Comparison of ENCODE assay signal across 1 cellular context in the genomic region with DNA sequence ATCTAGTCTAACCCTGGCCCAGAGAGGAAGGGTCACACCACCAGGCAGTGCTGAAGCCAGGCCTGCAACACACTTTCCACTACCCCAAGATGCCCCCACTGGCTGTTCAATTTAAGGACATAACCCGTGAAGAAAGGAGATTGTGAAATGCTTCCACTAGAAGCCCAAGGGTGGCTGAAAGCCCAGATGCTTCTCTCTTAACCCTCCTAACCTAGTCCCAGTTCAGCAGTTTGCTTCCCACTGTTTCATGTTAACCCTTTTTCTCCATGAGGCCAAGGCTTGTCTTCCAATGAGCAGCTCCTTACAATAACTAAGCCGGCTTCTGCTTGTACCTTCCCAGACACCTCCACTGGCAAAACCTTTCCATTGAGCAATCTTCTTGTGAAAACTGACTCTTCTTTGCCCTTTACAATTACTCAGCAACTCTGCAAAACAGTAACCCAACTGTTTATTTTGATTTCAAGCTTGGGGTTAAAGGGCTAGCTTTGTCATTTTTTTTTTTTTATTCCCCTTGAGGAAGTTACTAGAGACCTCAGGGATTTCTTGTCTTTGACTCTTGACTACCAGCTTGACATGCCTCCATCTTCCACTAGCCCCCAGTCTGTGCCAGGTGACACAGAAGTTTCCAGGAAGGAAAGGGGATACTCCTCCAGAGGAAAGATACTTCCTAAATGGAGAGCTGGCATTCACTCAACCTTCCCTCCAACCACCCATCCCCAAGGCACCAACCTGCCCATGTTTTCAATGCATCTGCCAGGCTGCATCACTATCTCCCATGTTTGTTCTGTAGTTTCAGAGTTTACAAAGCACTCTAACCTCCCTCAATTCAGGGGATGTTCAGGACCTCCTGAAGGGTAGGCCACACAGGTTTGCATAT.
TF ChIP-seq lines count a peak whose summit lies in the region.

No MANE protein-coding gene starts in this region.

TF ChIP-seq in HepG2, 621 proteins besides CTCF, POLR2A, EP300 and RAD21 (continued from another document and continues in another):
- TF ChIP-seq, protein P1, sequence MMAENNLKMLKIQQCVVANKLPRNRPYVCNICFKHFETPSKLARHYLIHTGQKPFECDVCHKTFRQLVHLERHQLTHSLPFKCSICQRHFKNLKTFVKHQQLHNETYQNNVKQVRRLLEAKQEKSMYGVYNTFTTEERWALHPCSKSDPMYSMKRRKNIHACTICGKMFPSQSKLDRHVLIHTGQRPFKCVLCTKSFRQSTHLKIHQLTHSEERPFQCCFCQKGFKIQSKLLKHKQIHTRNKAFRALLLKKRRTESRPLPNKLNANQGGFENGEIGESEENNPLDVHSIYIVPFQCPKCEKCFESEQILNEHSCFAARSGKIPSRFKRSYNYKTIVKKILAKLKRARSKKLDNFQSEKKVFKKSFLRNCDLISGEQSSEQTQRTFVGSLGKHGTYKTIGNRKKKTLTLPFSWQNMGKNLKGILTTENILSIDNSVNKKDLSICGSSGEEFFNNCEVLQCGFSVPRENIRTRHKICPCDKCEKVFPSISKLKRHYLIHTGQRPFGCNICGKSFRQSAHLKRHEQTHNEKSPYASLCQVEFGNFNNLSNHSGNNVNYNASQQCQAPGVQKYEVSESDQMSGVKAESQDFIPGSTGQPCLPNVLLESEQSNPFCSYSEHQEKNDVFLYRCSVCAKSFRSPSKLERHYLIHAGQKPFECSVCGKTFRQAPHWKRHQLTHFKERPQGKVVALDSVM (CRISPR knock-in tag; IDR thresholded peaks at IDR 0.05): no peak
- TF ChIP-seq, protein P2, sequence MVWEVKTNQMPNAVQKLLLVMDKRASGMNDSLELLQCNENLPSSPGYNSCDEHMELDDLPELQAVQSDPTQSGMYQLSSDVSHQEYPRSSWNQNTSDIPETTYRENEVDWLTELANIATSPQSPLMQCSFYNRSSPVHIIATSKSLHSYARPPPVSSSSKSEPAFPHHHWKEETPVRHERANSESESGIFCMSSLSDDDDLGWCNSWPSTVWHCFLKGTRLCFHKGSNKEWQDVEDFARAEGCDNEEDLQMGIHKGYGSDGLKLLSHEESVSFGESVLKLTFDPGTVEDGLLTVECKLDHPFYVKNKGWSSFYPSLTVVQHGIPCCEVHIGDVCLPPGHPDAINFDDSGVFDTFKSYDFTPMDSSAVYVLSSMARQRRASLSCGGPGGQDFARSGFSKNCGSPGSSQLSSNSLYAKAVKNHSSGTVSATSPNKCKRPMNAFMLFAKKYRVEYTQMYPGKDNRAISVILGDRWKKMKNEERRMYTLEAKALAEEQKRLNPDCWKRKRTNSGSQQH (CRISPR knock-in tag; IDR thresholded peaks at IDR 0.05; ENCODE audit: low read depth): no peak
- TF ChIP-seq, protein P3, sequence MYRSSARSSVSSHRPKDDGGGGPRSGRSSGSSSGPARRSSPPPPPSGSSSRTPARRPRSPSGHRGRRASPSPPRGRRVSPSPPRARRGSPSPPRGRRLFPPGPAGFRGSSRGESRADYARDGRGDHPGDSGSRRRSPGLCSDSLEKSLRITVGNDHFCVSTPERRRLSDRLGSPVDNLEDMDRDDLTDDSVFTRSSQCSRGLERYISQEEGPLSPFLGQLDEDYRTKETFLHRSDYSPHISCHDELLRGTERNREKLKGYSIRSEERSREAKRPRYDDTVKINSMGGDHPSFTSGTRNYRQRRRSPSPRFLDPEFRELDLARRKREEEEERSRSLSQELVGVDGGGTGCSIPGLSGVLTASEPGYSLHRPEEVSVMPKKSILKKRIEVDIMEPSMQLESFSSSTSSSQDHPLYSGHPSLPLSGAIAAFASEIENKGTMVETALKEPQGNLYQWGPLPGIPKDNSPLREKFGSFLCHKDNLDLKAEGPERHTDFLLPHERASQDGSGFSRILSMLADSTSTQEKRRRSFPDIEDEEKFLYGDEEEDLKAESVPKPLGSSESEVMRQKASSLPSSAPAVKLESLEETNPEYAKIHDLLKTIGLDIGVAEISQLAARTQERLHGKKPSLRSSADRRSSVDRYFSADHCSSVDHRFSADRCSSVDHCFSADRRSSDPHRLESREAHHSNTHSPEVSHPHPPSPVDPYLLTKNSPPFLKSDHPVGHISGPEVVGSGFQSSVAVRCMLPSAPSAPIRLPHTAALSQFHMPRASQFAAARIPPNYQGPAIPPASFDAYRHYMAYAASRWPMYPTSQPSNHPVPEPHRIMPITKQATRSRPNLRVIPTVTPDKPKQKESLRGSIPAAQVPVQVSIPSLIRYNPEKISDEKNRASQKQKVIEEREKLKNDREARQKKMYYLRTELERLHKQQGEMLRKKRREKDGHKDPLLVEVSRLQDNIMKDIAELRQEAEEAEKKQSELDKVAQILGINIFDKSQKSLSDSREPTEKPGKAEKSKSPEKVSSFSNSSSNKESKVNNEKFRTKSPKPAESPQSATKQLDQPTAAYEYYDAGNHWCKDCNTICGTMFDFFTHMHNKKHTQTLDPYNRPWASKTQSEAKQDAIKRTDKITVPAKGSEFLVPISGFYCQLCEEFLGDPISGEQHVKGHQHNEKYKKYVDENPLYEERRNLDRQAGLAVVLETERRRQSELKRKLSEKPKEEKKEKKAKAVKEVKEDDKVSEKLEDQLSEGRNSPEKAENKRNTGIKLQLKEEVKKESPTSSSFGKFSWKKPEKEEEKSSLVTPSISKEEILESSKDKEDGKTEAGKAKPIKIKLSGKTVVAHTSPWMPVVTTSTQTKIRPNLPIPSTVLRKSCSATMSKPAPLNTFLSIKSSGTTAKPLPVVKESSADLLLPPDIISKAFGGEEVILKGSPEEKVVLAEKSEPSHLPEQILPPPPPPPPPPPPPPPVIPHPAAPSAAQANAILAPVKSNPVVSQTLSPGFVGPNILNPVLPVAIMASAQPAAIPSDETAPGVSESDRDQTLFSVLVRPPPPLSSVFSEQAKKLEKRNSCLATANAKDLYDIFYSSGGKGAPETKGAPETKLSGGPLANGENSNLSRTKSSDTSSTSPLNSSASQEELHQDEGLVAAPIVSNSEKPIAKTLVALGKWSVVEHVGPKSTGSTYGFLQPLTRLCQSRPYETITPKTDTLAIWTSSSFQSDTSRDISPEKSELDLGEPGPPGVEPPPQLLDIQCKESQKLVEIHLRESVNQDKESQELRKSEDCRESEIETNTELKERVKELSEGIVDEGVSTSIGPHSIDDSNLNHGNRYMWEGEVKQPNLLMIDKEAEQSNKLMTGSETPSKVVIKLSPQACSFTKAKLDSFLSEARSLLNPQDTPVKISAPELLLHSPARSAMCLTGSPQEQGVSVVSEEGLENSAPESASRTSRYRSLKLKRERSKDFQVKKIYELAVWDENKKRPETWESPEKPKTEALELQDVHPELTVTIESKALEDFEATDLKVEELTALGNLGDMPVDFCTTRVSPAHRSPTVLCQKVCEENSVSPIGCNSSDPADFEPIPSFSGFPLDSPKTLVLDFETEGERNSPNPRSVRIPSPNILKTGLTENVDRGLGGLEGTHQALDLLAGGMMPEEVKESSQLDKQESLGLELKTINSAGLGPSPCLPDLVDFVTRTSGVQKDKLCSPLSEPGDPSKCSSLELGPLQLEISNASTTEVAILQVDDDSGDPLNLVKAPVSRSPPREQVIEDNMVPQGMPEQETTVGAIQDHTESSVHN (CRISPR knock-in tag; IDR thresholded peaks at IDR 0.05): no peak
- TF ChIP-seq, protein P4, sequence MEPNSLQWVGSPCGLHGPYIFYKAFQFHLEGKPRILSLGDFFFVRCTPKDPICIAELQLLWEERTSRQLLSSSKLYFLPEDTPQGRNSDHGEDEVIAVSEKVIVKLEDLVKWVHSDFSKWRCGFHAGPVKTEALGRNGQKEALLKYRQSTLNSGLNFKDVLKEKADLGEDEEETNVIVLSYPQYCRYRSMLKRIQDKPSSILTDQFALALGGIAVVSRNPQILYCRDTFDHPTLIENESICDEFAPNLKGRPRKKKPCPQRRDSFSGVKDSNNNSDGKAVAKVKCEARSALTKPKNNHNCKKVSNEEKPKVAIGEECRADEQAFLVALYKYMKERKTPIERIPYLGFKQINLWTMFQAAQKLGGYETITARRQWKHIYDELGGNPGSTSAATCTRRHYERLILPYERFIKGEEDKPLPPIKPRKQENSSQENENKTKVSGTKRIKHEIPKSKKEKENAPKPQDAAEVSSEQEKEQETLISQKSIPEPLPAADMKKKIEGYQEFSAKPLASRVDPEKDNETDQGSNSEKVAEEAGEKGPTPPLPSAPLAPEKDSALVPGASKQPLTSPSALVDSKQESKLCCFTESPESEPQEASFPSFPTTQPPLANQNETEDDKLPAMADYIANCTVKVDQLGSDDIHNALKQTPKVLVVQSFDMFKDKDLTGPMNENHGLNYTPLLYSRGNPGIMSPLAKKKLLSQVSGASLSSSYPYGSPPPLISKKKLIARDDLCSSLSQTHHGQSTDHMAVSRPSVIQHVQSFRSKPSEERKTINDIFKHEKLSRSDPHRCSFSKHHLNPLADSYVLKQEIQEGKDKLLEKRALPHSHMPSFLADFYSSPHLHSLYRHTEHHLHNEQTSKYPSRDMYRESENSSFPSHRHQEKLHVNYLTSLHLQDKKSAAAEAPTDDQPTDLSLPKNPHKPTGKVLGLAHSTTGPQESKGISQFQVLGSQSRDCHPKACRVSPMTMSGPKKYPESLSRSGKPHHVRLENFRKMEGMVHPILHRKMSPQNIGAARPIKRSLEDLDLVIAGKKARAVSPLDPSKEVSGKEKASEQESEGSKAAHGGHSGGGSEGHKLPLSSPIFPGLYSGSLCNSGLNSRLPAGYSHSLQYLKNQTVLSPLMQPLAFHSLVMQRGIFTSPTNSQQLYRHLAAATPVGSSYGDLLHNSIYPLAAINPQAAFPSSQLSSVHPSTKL (CRISPR knock-in tag; IDR thresholded peaks at IDR 0.05): peak; percentile 66; the same call in 1 of the 2 replicates
- TF ChIP-seq ADNP (CRISPR knock-in tag; IDR thresholded peaks at IDR 0.05): no peak
- no peak for TF ChIP-seq ZNF614 (CRISPR knock-in tag; IDR thresholded peaks at IDR 0.05; ENCODE audit: borderline replicate concordance)
- TF ChIP-seq SMARCC2 (IDR thresholded peaks at IDR 0.05): no peak
- TF ChIP-seq HNF4A (CRISPR knock-in tag; IDR thresholded peaks at IDR 0.05): 0 out of 2 replicates have a peak, but pooled peaks have one; percentile 6
- TF ChIP-seq MXI1 (IDR thresholded peaks at IDR 0.05; ENCODE audit: borderline replicate concordance, low read depth, low read length): no peak
- no peak for TF ChIP-seq ZNF672 (CRISPR knock-in tag; IDR thresholded peaks at IDR 0.05)
- no peak for TF ChIP-seq REPIN1 (CRISPR knock-in tag; IDR thresholded peaks at IDR 0.05; ENCODE audit: borderline replicate concordance, low read depth)
- TF ChIP-seq, protein P5, sequence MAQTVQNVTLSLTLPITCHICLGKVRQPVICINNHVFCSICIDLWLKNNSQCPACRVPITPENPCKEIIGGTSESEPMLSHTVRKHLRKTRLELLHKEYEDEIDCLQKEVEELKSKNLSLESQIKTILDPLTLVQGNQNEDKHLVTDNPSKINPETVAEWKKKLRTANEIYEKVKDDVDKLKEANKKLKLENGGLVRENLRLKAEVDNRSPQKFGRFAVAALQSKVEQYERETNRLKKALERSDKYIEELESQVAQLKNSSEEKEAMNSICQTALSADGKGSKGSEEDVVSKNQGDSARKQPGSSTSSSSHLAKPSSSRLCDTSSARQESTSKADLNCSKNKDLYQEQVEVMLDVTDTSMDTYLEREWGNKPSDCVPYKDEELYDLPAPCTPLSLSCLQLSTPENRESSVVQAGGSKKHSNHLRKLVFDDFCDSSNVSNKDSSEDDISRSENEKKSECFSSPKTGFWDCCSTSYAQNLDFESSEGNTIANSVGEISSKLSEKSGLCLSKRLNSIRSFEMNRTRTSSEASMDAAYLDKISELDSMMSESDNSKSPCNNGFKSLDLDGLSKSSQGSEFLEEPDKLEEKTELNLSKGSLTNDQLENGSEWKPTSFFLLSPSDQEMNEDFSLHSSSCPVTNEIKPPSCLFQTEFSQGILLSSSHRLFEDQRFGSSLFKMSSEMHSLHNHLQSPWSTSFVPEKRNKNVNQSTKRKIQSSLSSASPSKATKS (CRISPR knock-in tag; IDR thresholded peaks at IDR 0.05): no peak
- TF ChIP-seq NCOA5 (CRISPR knock-in tag; IDR thresholded peaks at IDR 0.05): no peak
- 0 out of 2 replicates have a peak, but pooled peaks have one; percentile 58 for TF ChIP-seq MAFG (CRISPR knock-in tag; IDR thresholded peaks at IDR 0.05)
- no peak for TF ChIP-seq SOX13 (IDR thresholded peaks at IDR 0.05)
- peak in 1 of 2 experiments; percentile 30; a peak in 1 of 4 replicates for TF ChIP-seq SOX13 (CRISPR knock-in tag; conservative IDR thresholded peaks at IDR 0.05 in 1 of 2, IDR thresholded peaks at IDR 0.05 in 1 of 2)
- TF ChIP-seq CEBPG (CRISPR knock-in tag; IDR thresholded peaks at IDR 0.05): peak; percentile 78; the same call in 1 of the 2 replicates
- TF ChIP-seq, protein P6, sequence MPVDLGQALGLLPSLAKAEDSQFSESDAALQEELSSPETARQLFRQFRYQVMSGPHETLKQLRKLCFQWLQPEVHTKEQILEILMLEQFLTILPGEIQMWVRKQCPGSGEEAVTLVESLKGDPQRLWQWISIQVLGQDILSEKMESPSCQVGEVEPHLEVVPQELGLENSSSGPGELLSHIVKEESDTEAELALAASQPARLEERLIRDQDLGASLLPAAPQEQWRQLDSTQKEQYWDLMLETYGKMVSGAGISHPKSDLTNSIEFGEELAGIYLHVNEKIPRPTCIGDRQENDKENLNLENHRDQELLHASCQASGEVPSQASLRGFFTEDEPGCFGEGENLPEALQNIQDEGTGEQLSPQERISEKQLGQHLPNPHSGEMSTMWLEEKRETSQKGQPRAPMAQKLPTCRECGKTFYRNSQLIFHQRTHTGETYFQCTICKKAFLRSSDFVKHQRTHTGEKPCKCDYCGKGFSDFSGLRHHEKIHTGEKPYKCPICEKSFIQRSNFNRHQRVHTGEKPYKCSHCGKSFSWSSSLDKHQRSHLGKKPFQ (CRISPR knock-in tag; IDR thresholded peaks at IDR 0.05; ENCODE audit: insufficient replicate concordance): no peak
- TF ChIP-seq, protein P7, sequence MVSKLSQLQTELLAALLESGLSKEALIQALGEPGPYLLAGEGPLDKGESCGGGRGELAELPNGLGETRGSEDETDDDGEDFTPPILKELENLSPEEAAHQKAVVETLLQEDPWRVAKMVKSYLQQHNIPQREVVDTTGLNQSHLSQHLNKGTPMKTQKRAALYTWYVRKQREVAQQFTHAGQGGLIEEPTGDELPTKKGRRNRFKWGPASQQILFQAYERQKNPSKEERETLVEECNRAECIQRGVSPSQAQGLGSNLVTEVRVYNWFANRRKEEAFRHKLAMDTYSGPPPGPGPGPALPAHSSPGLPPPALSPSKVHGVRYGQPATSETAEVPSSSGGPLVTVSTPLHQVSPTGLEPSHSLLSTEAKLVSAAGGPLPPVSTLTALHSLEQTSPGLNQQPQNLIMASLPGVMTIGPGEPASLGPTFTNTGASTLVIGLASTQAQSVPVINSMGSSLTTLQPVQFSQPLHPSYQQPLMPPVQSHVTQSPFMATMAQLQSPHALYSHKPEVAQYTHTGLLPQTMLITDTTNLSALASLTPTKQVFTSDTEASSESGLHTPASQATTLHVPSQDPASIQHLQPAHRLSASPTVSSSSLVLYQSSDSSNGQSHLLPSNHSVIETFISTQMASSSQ (IDR thresholded peaks at IDR 0.05; ENCODE audit: low read depth): peak; percentile 34; the same call in 1 of the 2 replicates
- TF ChIP-seq, protein P7 (CRISPR knock-in tag; IDR thresholded peaks at IDR 0.05; ENCODE audit: borderline replicate concordance): no peak; the same call in 1 of the 2 replicates
